27 cellular contexts compared by ENCODE assay signal in genomic region chr2:97644023-97644717, GRCh38. TPM values are rescaled to one million over a fixed set of nuclear protein-coding genes. Genes with fewer than 3 reads are reported as not detected.
DNase-seq lines count a peak whose midpoint lies in the region; ATAC-seq and TF ChIP-seq lines count a peak whose summit lies in the region.
"Had no signal": no experiment of that assay in that cellular context is flagged by ENCODE, and none has a peak within 500 bp of the region (broad histone marks: within the 10 kb centered on the region; RNA-seq: fewer than 3 reads in every experiment).

No MANE protein-coding gene starts in this region.

- TF ChIP-seq EP300 in esophagus muscularis mucosa (IDR thresholded peaks at IDR 0.05) = no peak

- H3K4me3 ChIP-seq in heart right ventricle = no peak overlapping the region
- H3K4me3 ChIP-seq in heart left ventricle = no peak overlapping the region
- H3K4me3 ChIP-seq in Karpas-422 (ENCODE audit: low read length) = no peak overlapping the region
- no peak overlapping the region for H3K4me3 ChIP-seq in esophagus muscularis mucosa
- H3K4me3 ChIP-seq: SJSA1 had no signal

- H3K79me2 ChIP-seq in Karpas-422 (ENCODE audit: low read length) = peaks cover 20% of the 10 kb centered on the region

- H3K4me3 Mint-ChIP-seq in stimulated activated naive B cell treated with anti-CD40 and anti-IgM and Interleukin-4, amounts not matched to agents 10 μg/mL and 1 μg/mL and 100 μg/mL, for 72 hours = no peak overlapping the region

- H3K27me3 Mint-ChIP-seq in stimulated activated naive B cell treated with anti-CD40 and anti-IgM and Interleukin-4, amounts not matched to agents 10 μg/mL and 1 μg/mL and 100 μg/mL, for 72 hours = peaks cover 6 to 11% of the 10 kb centered on the region in 2 donors

- no peaks in the 10 kb centered on the region for H4K20me1 ChIP-seq in Karpas-422 (ENCODE audit: insufficient read depth, low read depth, low read length)

- H3K36me3 ChIP-seq in heart right ventricle = peaks cover 0 to 24% (median 22%) of the 10 kb centered on the region in 9 donors
- peaks cover 0 to 24% (median 22%) of the 10 kb centered on the region in 9 donors for H3K36me3 ChIP-seq in heart left ventricle
- peaks cover 21% of the 10 kb centered on the region for H3K36me3 ChIP-seq in Karpas-422 (ENCODE audit: insufficient read depth, low read length)
- peaks cover 20 to 22% (median 21%) of the 10 kb centered on the region in 4 donors for H3K36me3 ChIP-seq in esophagus muscularis mucosa

- H3K9me3 ChIP-seq in heart right ventricle (no peaks in the 10 kb centered on the region), heart left ventricle (no peaks in the 10 kb centered on the region), Karpas-422 (ENCODE audit: low read length) (no peaks in the 10 kb centered on the region), esophagus muscularis mucosa (no peaks in the 10 kb centered on the region)
- H3K9me3 ChIP-seq: A549, SJSA1, tibial artery had no signal

- H3K4me1 ChIP-seq in heart right ventricle (peaks cover 7 to 32% (median 25%) of the 10 kb centered on the region in 9 donors), heart left ventricle (peaks cover 0 to 27% (median 14%) of the 10 kb centered on the region in 12 donors), Karpas-422 (ENCODE audit: low read length) (peaks cover 19% of the 10 kb centered on the region), esophagus muscularis mucosa (peaks cover 13 to 27% (median 18%) of the 10 kb centered on the region in 4 donors)

- DNase-seq in heart right ventricle (no peak), heart left ventricle (no peak), Karpas-422 (no peak), esophagus muscularis mucosa (ENCODE audit: extremely low spot score) (peak; percentile 79), NAMALWA (ENCODE audit: low spot score) (no peak), NCI-H2171 (lab: John Stamatoyannopoulos, UW) (no peak)
- no peak for DNase-seq in stimulated activated naive B cell treated with anti-CD40 and anti-IgM and Interleukin-4, amounts not matched to agents 10 μg/mL and 1 μg/mL and 100 μg/mL, for 72 hours
- DNase-seq: activated CD4-positive, alpha-beta T cell treated with anti-CD3 and anti-CD28 coated beads, Interleukin-2, amount 50 U/mL, for 1 hour; activated CD8-positive, alpha-beta memory T cell treated with anti-CD3 and anti-CD28 coated beads, Interleukin-2, amount 10 ng/mL, durations not matched to agents 7 days and 5 days; activated T-cell treated with anti-CD3 and anti-CD28 coated beads, Interleukin-2, amount 50 U/mL, for 4 hours; AML-193; brain microvascular endothelial cell; DMS 273 treated with DMSO at 0.1 percent for 48 hours; EL; mesendoderm; NCI-H1048; NCI-H2107; NCI-H82; RPMI8226; stimulated activated CD4-positive, alpha-beta T cell treated with anti-CD3 and anti-CD28 coated beads, Interleukin-4, amount 100 ng/mL, for 24 hours; T1000; tibial artery had no signal

- TF ChIP-seq CTCF in heart right ventricle (IDR thresholded peaks at IDR 0.05) = no peak
- no peak for TF ChIP-seq CTCF in heart left ventricle (IDR thresholded peaks at IDR 0.05)
- TF ChIP-seq CTCF in esophagus muscularis mucosa (IDR thresholded peaks at IDR 0.05) = no peak

- H3K4me1 Mint-ChIP-seq in stimulated activated naive B cell treated with anti-CD40 and anti-IgM and Interleukin-4, amounts not matched to agents 10 μg/mL and 1 μg/mL and 100 μg/mL, for 72 hours = peaks cover 12 to 25% of the 10 kb centered on the region in 2 donors

- H2AFZ ChIP-seq in Karpas-422 (ENCODE audit: low read length) = no peak overlapping the region

- H3K9me2 ChIP-seq in Karpas-422 (replicated peaks; ENCODE audit: insufficient read depth, low read length) = no peaks in the 10 kb centered on the region

- no peaks in the 10 kb centered on the region for H3K27me3 ChIP-seq in heart right ventricle
- H3K27me3 ChIP-seq in heart left ventricle = peaks cover 0 to 3% (median 0%) of the 10 kb centered on the region in 9 donors
- no peaks in the 10 kb centered on the region for H3K27me3 ChIP-seq in Karpas-422 (ENCODE audit: low read length)
- H3K27me3 ChIP-seq in esophagus muscularis mucosa = no peaks in the 10 kb centered on the region
- H3K27me3 ChIP-seq: brain microvascular endothelial cell, SJSA1, tibial artery had no signal

- H3K36me3 Mint-ChIP-seq in stimulated activated naive B cell treated with anti-CD40 and anti-IgM and Interleukin-4, amounts not matched to agents 10 μg/mL and 1 μg/mL and 100 μg/mL, for 72 hours = peaks cover 13 to 19% of the 10 kb centered on the region in 2 donors

- H3K9me3 Mint-ChIP-seq in stimulated activated naive B cell treated with anti-CD40 and anti-IgM and Interleukin-4, amounts not matched to agents 10 μg/mL and 1 μg/mL and 100 μg/mL, for 72 hours = no peaks in the 10 kb centered on the region
- H3K9me3 Mint-ChIP-seq: activated T-cell treated with anti-CD3 and anti-CD28 coated beads, Interleukin-2, amount 50 U/mL, for 4 hours had no signal

- H3K27ac Mint-ChIP-seq in stimulated activated naive B cell treated with anti-CD40 and anti-IgM and Interleukin-4, amounts not matched to agents 10 μg/mL and 1 μg/mL and 100 μg/mL, for 72 hours = peak overlapping the region; percentile 47

- no peak for ATAC-seq in heart right ventricle
- ATAC-seq in heart left ventricle = no peak
- no peak for ATAC-seq in stimulated activated naive B cell treated with anti-CD40 and anti-IgM and Interleukin-4, amounts not matched to agents 10 μg/mL and 1 μg/mL and 100 μg/mL, for 72 hours (replicated peaks)
- ATAC-seq in GM21737 (IDR thresholded peaks at IDR 0.05; ENCODE audit: unreplicated experiment) = no peak
- ATAC-seq: activated CD8-positive, alpha-beta memory T cell treated with anti-CD3 and anti-CD28 coated beads, Interleukin-2, amount 10 ng/mL, durations not matched to agents 7 days and 5 days; HCT116; left lobe of liver had no signal

- H3K27ac ChIP-seq in heart right ventricle (peak overlapping the region in 6 of 10 donors; percentile 93 to 98 (median 97)), heart left ventricle (peak overlapping the region in 5 of 12 donors; percentile 11 to 99 (median 92)), Karpas-422 (ENCODE audit: low read length) (no peak overlapping the region), esophagus muscularis mucosa (replicated peaks in 1 of 4) (peak overlapping the region in 2 of 4 donors; percentile 93 to 95)
- H3K27ac ChIP-seq: brain microvascular endothelial cell, SJSA1 had no signal

- H3K9ac ChIP-seq in Karpas-422 (ENCODE audit: low read length) = no peak overlapping the region

- H3K4me2 ChIP-seq in Karpas-422 (ENCODE audit: low read depth, low read length, poor library complexity, severe bottlenecking) = peak overlapping the region; percentile 97

- intact Hi-C loops in heart right ventricle (cut with DNase I) (loop anchor here in 1 of 10 donors (10.0 kb wide), 1 partner anchor 51 kb away; no protein-coding TSS in a partner anchor), heart left ventricle (cut with DNase I) (loop anchor here in 2 of 10 donors (5.0 to 10.0 kb wide), 2 partner anchors 33 to 49 kb away; no protein-coding TSS in a partner anchor), esophagus muscularis mucosa (cut with DNase I) (loop anchor here (2.0 to 10.0 kb wide), 2 partner anchors 21 to 51 kb away; partner anchors contain the start of gene ACTR1B)

- WGBS in heart right ventricle, 2 donors = 93 to 97% methylated on average over 4 of the region's 4 CpGs
- 90 to 96% (median 95%) methylated on average over 4 of the region's 4 CpGs for WGBS in heart left ventricle, 4 donors
- WGBS in esophagus muscularis mucosa = 97% methylated on average over 4 of the region's 4 CpGs

- TF ChIP-seq POLR2A in heart left ventricle (IDR thresholded peaks at IDR 0.05) (no peak), esophagus muscularis mucosa (IDR thresholded peaks at IDR 0.05; ENCODE audit: low read depth) (no peak)

RNA-seq across cellular contexts. Expression of gene COX5B, which starts 1.7 kb away (rescaled TPM):
- 1,000 to 10,000 TPM in 9 of 10 donors, 100 to 1,000 TPM in 1; 886 to 1,398 (median 1,288) TPM for total RNA-seq in heart right ventricle
- 1,000 to 10,000 TPM; 1,705 to 5,403 TPM for polyA plus RNA-seq in heart right ventricle
- total RNA-seq in heart left ventricle = 1,000 to 10,000 TPM in 7 of 9 donors, 100 to 1,000 TPM in 2; 745 to 2,539 (median 1,214) TPM
- polyA plus RNA-seq in heart left ventricle = 1,000 to 10,000 TPM; 1,226 to 4,214 TPM
- total RNA-seq in Karpas-422 (2014; rRNA removed; shearing (Covaris generic); ENCODE audit: low replicate concordance) = 374 and 606 TPM in 2 replicates
- total RNA-seq in esophagus muscularis mucosa = 100 to 1,000 TPM; 382 to 507 (median 481) TPM

RNA-seq across cellular contexts. Expression of gene ACTR1B, which starts 19.7 kb away (rescaled TPM):
- total RNA-seq in heart right ventricle (10 to 100 TPM; 62.8 to 78.1 (median 71.4) TPM), heart left ventricle (10 to 100 TPM; 62.1 to 84.1 (median 74.9) TPM), esophagus muscularis mucosa (10 to 100 TPM; 74.3 to 89.2 (median 83.9) TPM)
- polyA plus RNA-seq in heart right ventricle (10 to 100 TPM; 43.4 to 87.5 TPM), heart left ventricle (10 to 100 TPM; 48.7 to 94.9 TPM)
- total RNA-seq in Karpas-422 (2014; rRNA removed; shearing (Covaris generic); ENCODE audit: low replicate concordance) = 32.1 and 65.3 TPM in 2 replicates

RNA-seq across cellular contexts. Expression of gene C2orf92, which starts 25.3 kb away (rescaled TPM):
- total RNA-seq in heart right ventricle = 1 to 10 TPM; 1.5 to 4.4 (median 2.9) TPM
- 10 to 100 TPM in 1 of 2 donors, under 1 TPM in 1; 0.83 to 25.4 TPM for polyA plus RNA-seq in heart right ventricle
- total RNA-seq in heart left ventricle = 1 to 10 TPM; 1.7 to 3.9 (median 2.4) TPM
- polyA plus RNA-seq in heart left ventricle = 10 to 100 TPM in 1 of 2 donors, under 1 TPM in 1; 0.89 to 11.0 TPM
- 5.2 and 5.9 TPM in 2 replicates for total RNA-seq in Karpas-422 (2014; rRNA removed; shearing (Covaris generic); ENCODE audit: low replicate concordance)
- 1 to 10 TPM; 2.1 to 6.5 (median 3.6) TPM for total RNA-seq in esophagus muscularis mucosa

RNA-seq across cellular contexts. Expression of gene ANKRD36B, which starts 54.5 kb away (rescaled TPM):
- total RNA-seq in heart right ventricle = 1 to 10 TPM; 2.2 to 6.7 (median 4.1) TPM
- 10 to 100 TPM in 1 of 2 donors, under 1 TPM in 1; 0.80 to 20.5 TPM for polyA plus RNA-seq in heart right ventricle
- 1 to 10 TPM; 1.4 to 8.0 (median 4.1) TPM for total RNA-seq in heart left ventricle
- 1 to 10 TPM; 1.2 to 5.4 TPM for polyA plus RNA-seq in heart left ventricle
- 69.9 and 79.2 TPM in 2 replicates for total RNA-seq in Karpas-422 (2014; rRNA removed; shearing (Covaris generic); ENCODE audit: low replicate concordance)
- total RNA-seq in esophagus muscularis mucosa = 10 to 100 TPM in 3 of 4 donors, 1 to 10 TPM in 1; 9.4 to 25.7 (median 15.0) TPM
